Comparison of ENCODE assay signal across 8 cellular contexts in genomic region chr15:50424066-50424890, GRCh38. TPM values are rescaled to one million over a fixed set of nuclear protein-coding genes. Genes with fewer than 3 reads are reported as not detected.
DNase-seq lines count a peak whose midpoint lies in the region; ATAC-seq and TF ChIP-seq lines count a peak whose summit lies in the region.

TSS of gene USP8 (plus strand) at chr15:50424405. CDS start at chr15:50439074, 14,669 bp downstream.

- H3K79me2 ChIP-seq in PC-3 (ENCODE audit: low read length): peaks cover 49% of the 10 kb centered on the region

- peak; percentile 9; the same call in 1 of the 2 replicates for TF ChIP-seq EP300 in Ishikawa (IDR thresholded peaks at IDR 0.05; ENCODE audit: borderline replicate concordance)

- no peak for TF ChIP-seq RAD21 in Ishikawa (IDR thresholded peaks at IDR 0.05; ENCODE audit: low read depth)

- H3K4me3 ChIP-seq in PC-3 (ENCODE audit: low read length) (peak within 1 kb of the TSS; percentile 91), mucosa of descending colon (peak within 1 kb of the TSS; percentile 62)

- H3K9me2 ChIP-seq in PC-3 (replicated peaks; ENCODE audit: low read length): no peaks in the 10 kb centered on the region

- TF ChIP-seq CTCF in PC-3 (conservative IDR thresholded peaks at IDR 0.05; ENCODE audit: low read depth, low read length) (no peak), mucosa of descending colon (IDR thresholded peaks at IDR 0.05) (no peak)

- H3K9me3 ChIP-seq in PC-3 (ENCODE audit: low read length): no peaks in the 10 kb centered on the region
- H3K9me3 ChIP-seq in mucosa of descending colon: no peaks in the 10 kb centered on the region

- POLR2A ChIA-PET in PC-3 (lab: Charles Lee; ENCODE audit: unreplicated experiment): interaction anchor here (0.5 to 0.7 kb wide), 3 partner anchors 71 to 343 kb away, joined by 3 read pairs; no protein-coding TSS in a partner anchor

- intact Hi-C loops in PC-3 (cut with micrococcal nuclease) (loop anchor here (2.0 kb wide), 1 partner anchor 69 kb away; the partner anchor contains the start of gene GABPB1), mucosa of descending colon (cut with DNase I, micrococcal nuclease) (no loop called here)

- H4K20me1 ChIP-seq in PC-3 (ENCODE audit: low read length): 0 out of 2 replicates have a peak, but pooled peaks cover 4% of the 10 kb centered on the region

- H3K36me3 ChIP-seq in PC-3 (ENCODE audit: low read depth, low read length) (no peaks in the 10 kb centered on the region), mucosa of descending colon (ENCODE audit: low read depth) (no peaks in the 10 kb centered on the region)

- DNase-seq in DMS114 treated with DMSO at 0.1 percent for 48 hours (lab: John Stamatoyannopoulos, UW; ENCODE audit: unreplicated experiment): peak; percentile 94
- DNase-seq in PC-3: peak; percentile 96
- peak; percentile 95 for DNase-seq in activated T-cell treated with anti-CD3 and anti-CD28 coated beads for 48 hours (ENCODE audit: low read depth)
- peak; percentile 71 for DNase-seq in epithelial cell of prostate (ENCODE audit: low read depth, low spot score)
- DNase-seq in mucosa of descending colon: peak; percentile 98
- peak; percentile 91 for DNase-seq in stimulated activated CD8-positive, alpha-beta memory T cell treated with anti-CD3 and anti-CD28 coated beads, Interleukin-4, amount 100 ng/mL, for 24 hours (ENCODE audit: low read depth)

- H2AFZ ChIP-seq in PC-3 (ENCODE audit: low read length): peak within 1 kb of the TSS; percentile 77

- ATAC-seq in GM21576 (IDR thresholded peaks at IDR 0.05; ENCODE audit: unreplicated experiment) (peak; percentile 93), PC-3 (peak; percentile 95), mucosa of descending colon (peak; percentile 98)

- BruUV-seq in PC-3 (replicated peaks; lab: Mats Ljungman, UMichigan): TSS peak; percentile 80

- CTCF ChIA-PET in PC-3 (lab: Charles Lee): interaction anchor here (0.7 kb wide), 1 partner anchor 108 kb away, joined by 4 read pairs; no protein-coding TSS in a partner anchor

- peak within 1 kb of the TSS; percentile 87 for H3K4me2 ChIP-seq in PC-3 (ENCODE audit: low read length)

- no peaks in the 10 kb centered on the region for H3F3A ChIP-seq in PC-3 (ENCODE audit: low read length, unreplicated experiment)

- peak within 1 kb of the TSS; percentile 31 for H3K27ac ChIP-seq in PC-3 (ENCODE audit: low read length)
- H3K27ac ChIP-seq in epithelial cell of prostate: peak within 1 kb of the TSS; percentile 79

- peak within 1 kb of the TSS; percentile 84 for H3K9ac ChIP-seq in PC-3 (ENCODE audit: low read length)

- 0 out of 2 replicates have a peak, but pooled peaks cover 9% of the 10 kb centered on the region for H3K4me1 ChIP-seq in PC-3 (ENCODE audit: insufficient read depth, low read length)
- H3K4me1 ChIP-seq in mucosa of descending colon (ENCODE audit: low read depth): peaks cover 4% of the 10 kb centered on the region

- no peaks in the 10 kb centered on the region for H3K27me3 ChIP-seq in PC-3 (ENCODE audit: low read length)

TF ChIP-seq in Ishikawa, 13 proteins besides CTCF, POLR2A, EP300 and RAD21:
- TF ChIP-seq EGR1 (IDR thresholded peaks at IDR 0.05) (peak; percentile 65), ZBTB7A (IDR thresholded peaks at IDR 0.05; ENCODE audit: low read depth) (peak; percentile 93), REST (IDR thresholded peaks at IDR 0.05; ENCODE audit: low read depth) (no peak), CREB1 (IDR thresholded peaks at IDR 0.05; ENCODE audit: low read depth) (peak; percentile 92), MAX (IDR thresholded peaks at IDR 0.05) (peak; percentile 73), TEAD4 (IDR thresholded peaks at IDR 0.05) (no peak), TAF1 (IDR thresholded peaks at IDR 0.05; ENCODE audit: low read depth) (peak; percentile 76; the same call in 1 of the 2 replicates), CEBPB (IDR thresholded peaks at IDR 0.05) (peak; percentile 2; the same call in 1 of the 2 replicates), NFIC (IDR thresholded peaks at IDR 0.05) (no peak)

RNA-seq across cellular contexts. Expression of gene USP8, which starts in this region (rescaled TPM):
- total RNA-seq in PC-3 (2014; rRNA removed) (24.6 and 25.1 TPM in 2 replicates), mucosa of descending colon (10 to 100 TPM; 66.9 to 87.6 (median 84.4) TPM)

Comparison
In these comparisons a context has a peak if more than half of its experiments do, and no peak if none do; other contexts are left out.
1. Peak in every context shown above with its lines: DNase-seq, ATAC-seq, H3K4me3 ChIP-seq and H3K27ac ChIP-seq.